In the genomic region with DNA sequence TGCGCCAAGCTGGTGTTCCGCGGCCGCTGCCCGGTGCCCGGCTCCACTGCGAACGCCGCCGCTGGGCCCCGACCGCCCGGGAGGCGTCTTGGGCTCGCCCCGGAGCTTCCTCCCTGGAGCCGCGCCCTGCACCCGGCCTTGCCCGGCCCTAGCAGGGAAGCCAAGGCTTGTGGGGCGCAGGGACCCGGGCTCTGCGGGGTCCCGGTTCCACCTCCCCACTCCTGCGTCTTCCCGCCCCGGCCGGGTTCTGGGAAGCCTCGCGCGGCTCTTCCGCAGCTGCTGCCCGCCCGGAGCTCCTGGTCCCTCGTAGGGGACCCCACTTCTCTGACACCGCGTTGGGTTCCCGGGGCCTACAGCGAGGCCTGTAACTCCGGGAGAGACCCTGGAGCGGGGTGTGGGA, we compare ENCODE assay signal across 8 cellular contexts.
DNase-seq lines count a peak whose midpoint lies in the region; ATAC-seq and TF ChIP-seq lines count a peak whose summit lies in the region.
"Not testable (repeated sequence)": the region's sequence is repeated elsewhere in the genome, so short reads cannot be mapped to it uniquely, and the experiment has no call there.

No MANE protein-coding gene starts in this region.

- peak overlapping the region; percentile 70; the same call in 1 of the 2 replicates for H3K9ac ChIP-seq in IMR-90 (ENCODE audit: low read depth, low read length)
- not testable (repeated sequence) for H3K9ac ChIP-seq in trophoblast cell (ENCODE audit: low read length)

- H2AK9ac ChIP-seq in IMR-90 (replicated peaks; ENCODE audit: low read depth, low read length, poor library complexity), result not testable (repeated sequence)

- H3K4me3 Mint-ChIP-seq in activated CD4-positive, alpha-beta T cell treated with anti-CD3 and anti-CD28 coated beads, Interleukin-2, amount 10 ng/mL, durations not matched to agents 24 days and 14 days, result peak overlapping the region; percentile 52
- peak overlapping the region; percentile 28 for H3K4me3 Mint-ChIP-seq in MCF 10A (ENCODE audit: unreplicated experiment)
- H3K4me3 Mint-ChIP-seq in stimulated activated naive CD8-positive, alpha-beta T cell treated with anti-CD3 and anti-CD28 coated beads, Interleukin-15, Interleukin-2, amounts not matched to agents 100 ng/mL and 50 ng/mL, for 24 hours, result peak overlapping the region; percentile 56

- intact Hi-C loops in IMR-90 (cut with micrococcal nuclease); PC-9 (cut with micrococcal nuclease; ENCODE audit: unreplicated experiment); activated CD4-positive, alpha-beta T cell treated with anti-CD3 and anti-CD28 coated beads, Interleukin-2, amount 10 ng/mL, durations not matched to agents 24 days and 14 days (cut with micrococcal nuclease); MCF 10A (cut with micrococcal nuclease): not testable (repeated sequence)

- no CpG with 5 or more reads among the region's 41 CpGs for WGBS in IMR-90 (ENCODE audit: extremely low coverage in 2 of 2, insufficient read length in 1 of 2), 2 experiments
- no CpG with 5 or more reads among the region's 41 CpGs for WGBS in trophoblast cell (ENCODE audit: extremely low coverage, insufficient coverage, insufficient read length)

- H3K27me3 ChIP-seq in IMR-90 (ENCODE audit: control insufficient read depth, insufficient read depth, low read length); PC-9 (ENCODE audit: insufficient read depth, low read depth); cardiac muscle cell; trophoblast cell (ENCODE audit: insufficient read depth, low read length): not testable (repeated sequence)

- H3K56ac ChIP-seq in IMR-90 (ENCODE audit: extremely low read depth, insufficient read depth, low read length), result not testable (repeated sequence)

- not testable (repeated sequence) for H3K18ac ChIP-seq in IMR-90 (ENCODE audit: low read depth, low read length); trophoblast cell (ENCODE audit: low read length)

- H4K12ac ChIP-seq in trophoblast cell (ENCODE audit: low read depth, low read length), result not testable (repeated sequence)

- not testable (repeated sequence) for H3K9me3 ChIP-seq in IMR-90 (ENCODE audit: control insufficient read depth, insufficient read depth, low read length); PC-9 (ENCODE audit: insufficient read depth, low read depth); cardiac muscle cell (ENCODE audit: low read depth); trophoblast cell (ENCODE audit: insufficient read depth, low read depth, low read length)

- CTCF ChIA-PET in IMR-90 (lab: Yijun Ruan, JAX); PC-9 (lab: Charles Lee); MCF 10A (lab: Yijun Ruan, JAX): not testable (repeated sequence)

- peak overlapping the region; percentile 74 for H3K27ac ChIP-seq in IMR-90 (ENCODE audit: insufficient read depth, low read length)
- H3K27ac ChIP-seq in PC-9; cardiac muscle cell; trophoblast cell (ENCODE audit: low read depth, low read length): not testable (repeated sequence)

- not testable (repeated sequence) for H3K4ac ChIP-seq in IMR-90 (ENCODE audit: low read depth, low read length); trophoblast cell (ENCODE audit: low read depth, low read length)

- not testable (repeated sequence) for H2BK20ac ChIP-seq in IMR-90 (ENCODE audit: low read depth, low read length)

- H3K4me1 Mint-ChIP-seq in activated CD4-positive, alpha-beta T cell treated with anti-CD3 and anti-CD28 coated beads, Interleukin-2, amount 10 ng/mL, durations not matched to agents 24 days and 14 days; MCF 10A (ENCODE audit: insufficient read depth, unreplicated experiment); stimulated activated naive CD8-positive, alpha-beta T cell treated with anti-CD3 and anti-CD28 coated beads, Interleukin-15, Interleukin-2, amounts not matched to agents 100 ng/mL and 50 ng/mL, for 24 hours (ENCODE audit: low read depth): not testable (repeated sequence)

- in situ Hi-C loops in IMR-90 (cut with MboI; ENCODE audit: low sequenced_read_pairs), result not testable (repeated sequence)

- H3K27ac Mint-ChIP-seq in activated CD4-positive, alpha-beta T cell treated with anti-CD3 and anti-CD28 coated beads, Interleukin-2, amount 10 ng/mL, durations not matched to agents 24 days and 14 days; MCF 10A (ENCODE audit: low read depth, unreplicated experiment); stimulated activated naive CD8-positive, alpha-beta T cell treated with anti-CD3 and anti-CD28 coated beads, Interleukin-15, Interleukin-2, amounts not matched to agents 100 ng/mL and 50 ng/mL, for 24 hours: not testable (repeated sequence)

- H3K36me3 Mint-ChIP-seq in activated CD4-positive, alpha-beta T cell treated with anti-CD3 and anti-CD28 coated beads, Interleukin-2, amount 10 ng/mL, durations not matched to agents 24 days and 14 days (ENCODE audit: low read depth); MCF 10A (ENCODE audit: insufficient read depth, unreplicated experiment); stimulated activated naive CD8-positive, alpha-beta T cell treated with anti-CD3 and anti-CD28 coated beads, Interleukin-15, Interleukin-2, amounts not matched to agents 100 ng/mL and 50 ng/mL, for 24 hours (ENCODE audit: low read depth): not testable (repeated sequence)

- ATAC-seq in IMR-90 (ENCODE audit: low read depth), result not testable (repeated sequence)

- H2AFZ ChIP-seq in IMR-90 (replicated peaks; ENCODE audit: low read length, poor library complexity); trophoblast cell (ENCODE audit: insufficient read depth, low read length, poor library complexity): not testable (repeated sequence)
- peak overlapping the region; percentile 71; the same call in 1 of the 2 replicates for H2AFZ ChIP-seq in PC-9

- H4K20me1 ChIP-seq in IMR-90 (ENCODE audit: insufficient read depth, low read length); PC-9 (ENCODE audit: insufficient read depth): not testable (repeated sequence)

- not testable (repeated sequence) for H2BK5ac ChIP-seq in IMR-90 (ENCODE audit: low read depth, low read length, poor library complexity, severe bottlenecking); trophoblast cell (ENCODE audit: low read depth, low read length, poor library complexity)

- H3K36me3 ChIP-seq in IMR-90 (ENCODE audit: control insufficient read depth, insufficient read depth, low read length); PC-9 (ENCODE audit: low read depth); cardiac muscle cell; trophoblast cell (ENCODE audit: control insufficient read depth in 1 of 2, insufficient read depth in 2 of 2, low read length in 2 of 2): not testable (repeated sequence)

- not testable (repeated sequence) for TF ChIP-seq CTCF in AG10803 (conservative IDR thresholded peaks at IDR 0.05; ENCODE audit: low read length); IMR-90 (conservative IDR thresholded peaks at IDR 0.05; ENCODE audit: low read depth, low read length); PC-9 (conservative IDR thresholded peaks at IDR 0.05); MCF 10A (IDR thresholded peaks at IDR 0.05; ENCODE audit: unreplicated experiment); cardiac muscle cell (IDR thresholded peaks at IDR 0.05; ENCODE audit: low read depth, low read length)

- H2BK120ac ChIP-seq in IMR-90 (ENCODE audit: low read depth, low read length); trophoblast cell (ENCODE audit: insufficient read depth, low read length, poor library complexity): not testable (repeated sequence)

- H4K5ac ChIP-seq in IMR-90 (ENCODE audit: low read depth, low read length), result not testable (repeated sequence)

- not testable (repeated sequence) for H3K14ac ChIP-seq in IMR-90 (replicated peaks; ENCODE audit: low read depth, low read length); trophoblast cell (ENCODE audit: low read length)

- POLR2A ChIA-PET in IMR-90 (lab: Charles Lee; ENCODE audit: unreplicated experiment); PC-9 (lab: Charles Lee; ENCODE audit: unreplicated experiment); MCF 10A (lab: Yijun Ruan, JAX): not testable (repeated sequence)

- peaks cover 11% of the 10 kb centered on the region for H3K79me2 ChIP-seq in PC-9 (ENCODE audit: low read depth)
- H3K79me2 ChIP-seq in trophoblast cell (ENCODE audit: control insufficient read depth, insufficient read depth, low read length, poor library complexity), result not testable (repeated sequence)

- H4K8ac ChIP-seq in IMR-90 (ENCODE audit: low read depth in 2 of 2, low read length in 2 of 2), result not testable (repeated sequence)
- peak overlapping the region; percentile 54 for H4K8ac ChIP-seq in trophoblast cell (ENCODE audit: low read depth, low read length)

- H3K9me1 ChIP-seq in IMR-90 (ENCODE audit: insufficient read depth, low read length), result not testable (repeated sequence)

- dilution Hi-C loops in IMR-90 (cut with HindIII; ENCODE audit: low sequenced_read_pairs, unreplicated experiment), result not testable (repeated sequence)

- DNase-seq in AG10803 (ENCODE audit: low read depth); IMR-90; PC-9; MCF 10A (ENCODE audit: unreplicated experiment); cardiac muscle cell (ENCODE audit: low read depth in 1 of 2, low spot score in 1 of 2); trophoblast cell: not testable (repeated sequence)
- DNase-seq in activated CD4-positive, alpha-beta T cell treated with anti-CD3 and anti-CD28 coated beads, Interleukin-2, amount 10 ng/mL, durations not matched to agents 24 days and 14 days, result peak; percentile 51

- H2AK5ac ChIP-seq in IMR-90 (ENCODE audit: low read depth, low read length); trophoblast cell (ENCODE audit: low read length): not testable (repeated sequence)

- H2BK12ac ChIP-seq in trophoblast cell (ENCODE audit: low read length), result not testable (repeated sequence)

- not testable (repeated sequence) for BruUV-seq in IMR-90 (replicated peaks; lab: Mats Ljungman, UMichigan); PC-9 (replicated peaks; lab: Mats Ljungman, UMichigan); MCF 10A (replicated peaks; lab: Mats Ljungman, UMichigan)

- not testable (repeated sequence) for H3K9me3 Mint-ChIP-seq in activated CD4-positive, alpha-beta T cell treated with anti-CD3 and anti-CD28 coated beads, Interleukin-2, amount 10 ng/mL, durations not matched to agents 24 days and 14 days; MCF 10A (ENCODE audit: unreplicated experiment); stimulated activated naive CD8-positive, alpha-beta T cell treated with anti-CD3 and anti-CD28 coated beads, Interleukin-15, Interleukin-2, amounts not matched to agents 100 ng/mL and 50 ng/mL, for 24 hours

- H3K4me1 ChIP-seq in IMR-90 (ENCODE audit: control insufficient read depth, insufficient read depth, low read length); PC-9 (replicated peaks; ENCODE audit: insufficient read depth); cardiac muscle cell (ENCODE audit: low read depth); trophoblast cell (ENCODE audit: control insufficient read depth in 1 of 2, insufficient read depth in 2 of 2, low read length in 2 of 2): not testable (repeated sequence)

- not testable (repeated sequence) for H3K23ac ChIP-seq in IMR-90 (ENCODE audit: low read depth, low read length); trophoblast cell (ENCODE audit: low read length)

- H4K91ac ChIP-seq in IMR-90 (ENCODE audit: insufficient read depth, low read depth, low read length); trophoblast cell (ENCODE audit: low read depth, low read length): not testable (repeated sequence)

- H3K27me3 Mint-ChIP-seq in activated CD4-positive, alpha-beta T cell treated with anti-CD3 and anti-CD28 coated beads, Interleukin-2, amount 10 ng/mL, durations not matched to agents 24 days and 14 days; MCF 10A (ENCODE audit: insufficient read depth, unreplicated experiment); stimulated activated naive CD8-positive, alpha-beta T cell treated with anti-CD3 and anti-CD28 coated beads, Interleukin-15, Interleukin-2, amounts not matched to agents 100 ng/mL and 50 ng/mL, for 24 hours: not testable (repeated sequence)

- not testable (repeated sequence) for TF ChIP-seq RAD21 in IMR-90 (IDR thresholded peaks at IDR 0.05; ENCODE audit: low read length)

- H3K9me2 ChIP-seq in PC-9 (ENCODE audit: insufficient read depth), result not testable (repeated sequence)

- H3K79me1 ChIP-seq in IMR-90 (ENCODE audit: low read depth in 1 of 2, low read length in 2 of 2), result peaks cover 4 to 13% of the 10 kb centered on the region in 2 experiments
- not testable (repeated sequence) for H3K79me1 ChIP-seq in trophoblast cell (ENCODE audit: low read length)

- not testable (repeated sequence) for H3F3A ChIP-seq in PC-9 (ENCODE audit: insufficient read depth, low read depth)

- TF ChIP-seq POLR2A in IMR-90 (IDR thresholded peaks at IDR 0.05; ENCODE audit: low read depth, low read length), result not testable (repeated sequence)

- not testable (repeated sequence) for H2BK15ac ChIP-seq in IMR-90 (ENCODE audit: low read depth, low read length)

- H3K4me3 ChIP-seq in AG10803 (ENCODE audit: low read length), result peak overlapping the region; percentile 50
- H3K4me3 ChIP-seq in IMR-90 (ENCODE audit: insufficient read depth, low read depth, low read length), result peak overlapping the region; percentile 67
- peak overlapping the region; percentile 75 for H3K4me3 ChIP-seq in PC-9
- peak overlapping the region; percentile 24 for H3K4me3 ChIP-seq in cardiac muscle cell
- peak overlapping the region; percentile 67 for H3K4me3 ChIP-seq in trophoblast cell (ENCODE audit: low read depth, low read length)

- not testable (repeated sequence) for H3K4me2 ChIP-seq in IMR-90 (ENCODE audit: low read depth, low read length); trophoblast cell (ENCODE audit: low read length)
- H3K4me2 ChIP-seq in PC-9, result peak overlapping the region; percentile 72

Comparison
In these comparisons a context has a peak if more than half of its experiments do, and no peak if none do; other contexts are left out.
1. H3K4me3 ChIP-seq: peak in every context shown above with its lines; median percentile 75 in PC-9; 67 in IMR-90; 67 in trophoblast cell; 50 in AG10803; 24 in cardiac muscle cell.